In genomic region chr2:123101434-123101833, GRCh38 we compare ENCODE assay signal across 28 cellular contexts.
"Had no signal": no experiment of that assay in that cellular context is flagged by ENCODE, and none has a peak within 500 bp of the region (broad histone marks: within the 10 kb centered on the region; RNA-seq: fewer than 3 reads in every experiment).

No MANE protein-coding gene starts in this region.

- H3K27me3 ChIP-seq: colonic mucosa, esophagus squamous epithelium had no signal

- H3K4me1 ChIP-seq: colonic mucosa, esophagus squamous epithelium had no signal

- H3K36me3 ChIP-seq: colonic mucosa, esophagus squamous epithelium, WERI-Rb-1 had no signal

- H3K9me3 ChIP-seq: colonic mucosa, esophagus squamous epithelium had no signal

- DNase-seq: activated B cell treated with CpG ODN at 0.5 μM for 24 hours; activated CD4-positive, alpha-beta T cell treated with anti-CD3 and anti-CD28 coated beads for 48 hours; activated CD4-positive, alpha-beta T cell treated with anti-CD3 and anti-CD28 coated beads, Interleukin-2, amount 50 U/mL, for 1 hour; activated CD4-positive, alpha-beta T cell treated with anti-CD3 and anti-CD28 coated beads, Interleukin-2, amount 50 U/mL, for 48 hours; activated CD8-positive, alpha-beta memory T cell treated with anti-CD3 and anti-CD28 coated beads for 24 hours; activated CD8-positive, alpha-beta T cell treated with anti-CD3 and anti-CD28 coated beads for 36 hours; activated effector memory CD4-positive, alpha-beta T cell treated with Interleukin-2 at 50 U/mL for 16 hours; activated gamma-delta T cell treated with Interleukin-2 at 50 U/mL for 16 hours; activated naive CD4-positive, alpha-beta T cell treated with anti-CD3 and anti-CD28 coated beads, Interleukin-2, amount 50 U/mL, for 16 hours; activated naive CD4-positive, alpha-beta T cell treated with Interleukin-2 at 50 U/mL for 16 hours; activated T-cell treated with anti-CD3 and anti-CD28 coated beads, Interleukin-2, amount 50 U/mL, for 4 hours; amniotic stem cell; anterior cingulate cortex; caudate nucleus; colonic mucosa; effector CD8-positive, alpha-beta T cell; esophagus squamous epithelium; foreskin fibroblast; head of caudate nucleus; hippocampal formation; T1000; WERI-Rb-1 had no signal

- H3K4me3 ChIP-seq: colonic mucosa, esophagus squamous epithelium had no signal

- FAIRE-seq: astrocyte, endothelial cell of umbilical vein, frontal cortex had no signal

- H3K27ac ChIP-seq: colonic mucosa, epithelial cell of prostate, esophagus squamous epithelium, WERI-Rb-1 had no signal

- ATAC-seq: activated CD4-positive, CD25-positive, alpha-beta regulatory T cell treated with anti-CD3 and anti-CD28 coated beads, Interleukin-2, amount 50 U/mL, for 24 hours; activated CD8-positive, alpha-beta T cell treated with anti-CD3 and anti-CD28 coated beads for 36 hours; activated T-cell treated with anti-CD3 and anti-CD28 coated beads, Interleukin-2, amount 50 U/mL, for 4 hours; activated T-helper 17 cell treated with anti-CD3 and anti-CD28 coated beads, Interleukin-2, amount 50 U/mL, for 72 hours had no signal
